ENCODE assay signal across 8 cellular contexts in the genomic region with DNA sequence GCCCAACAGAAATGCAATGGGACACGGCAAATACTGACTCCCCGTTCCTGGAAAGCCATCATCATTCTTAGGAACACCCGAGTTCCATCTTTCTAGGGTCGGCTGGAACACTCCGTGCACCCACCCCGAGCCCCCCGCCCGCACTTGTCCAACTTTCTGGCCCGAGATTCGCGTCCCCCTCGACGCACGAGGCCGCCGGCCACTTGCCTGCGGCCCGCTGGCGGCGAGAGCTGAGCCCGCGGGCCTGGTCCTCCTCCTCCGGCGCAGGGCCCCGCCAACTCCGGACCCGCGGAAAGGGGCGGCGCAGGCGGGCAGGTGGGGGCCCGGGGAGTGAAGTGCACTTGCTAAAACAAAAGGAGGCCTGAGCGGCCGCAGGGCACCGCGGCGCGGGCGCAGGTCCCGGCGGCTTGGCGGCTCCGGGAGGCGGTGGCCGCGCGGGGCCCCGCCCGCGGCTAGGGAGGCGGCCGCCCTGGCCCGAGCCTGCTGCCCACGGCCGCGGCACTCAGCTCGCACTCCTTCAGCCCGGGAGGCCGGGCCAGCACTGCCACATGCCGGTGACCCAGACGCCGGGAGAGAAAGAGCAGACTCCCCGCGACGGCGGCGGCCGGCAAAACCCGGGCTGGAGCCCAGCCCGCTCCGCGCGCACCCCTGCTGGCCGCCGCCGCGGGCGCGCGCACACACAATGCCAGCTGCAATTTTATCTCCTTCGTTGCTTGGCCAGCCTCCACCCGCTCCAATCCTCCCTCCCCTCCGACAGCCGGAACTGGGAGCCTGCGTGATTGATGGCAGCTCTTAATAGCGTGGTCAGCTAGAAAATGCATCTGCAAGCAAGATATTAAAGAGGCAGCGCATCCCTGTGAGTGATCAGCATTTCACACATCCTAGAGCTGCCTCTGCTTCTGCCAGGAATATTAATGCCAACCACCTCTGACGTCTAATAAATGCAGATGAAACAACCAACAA.
DNase-seq lines count a peak whose midpoint lies in the region; ATAC-seq, FAIRE-seq and TF ChIP-seq lines count a peak whose summit lies in the region.

No MANE protein-coding gene starts in this region.

- H3K27me3 Mint-ChIP-seq in naive thymus-derived CD8-positive, alpha-beta T cell, result peaks cover 27 to 66% (median 40%) of the 10 kb centered on the region in 5 donors

- H3K9ac ChIP-seq in Karpas-422 (ENCODE audit: low read length) (peak overlapping the region; percentile 28; the same call in 1 of the 2 replicates), stomach smooth muscle (ENCODE audit: low read length in 2 of 2) (no peak overlapping the region)

- no peaks in the 10 kb centered on the region for H3K9me2 ChIP-seq in Karpas-422 (replicated peaks; ENCODE audit: insufficient read depth, low read length)

- peaks cover 0 to 2% (median 0%) of the 10 kb centered on the region in 9 donors for H3K9me3 Mint-ChIP-seq in naive thymus-derived CD8-positive, alpha-beta T cell

- H2AFZ ChIP-seq in Karpas-422 (ENCODE audit: low read length), result no peak overlapping the region

- peak overlapping the region; percentile 60 for H3K4me2 ChIP-seq in Karpas-422 (ENCODE audit: low read depth, low read length, poor library complexity, severe bottlenecking)

- peak overlapping the region; percentile 77 to 90 (median 87) for H3K4me3 Mint-ChIP-seq in naive thymus-derived CD8-positive, alpha-beta T cell

- peaks cover 72% of the 10 kb centered on the region for H4K20me1 ChIP-seq in Karpas-422 (ENCODE audit: insufficient read depth, low read depth, low read length)

- H3K27ac Mint-ChIP-seq in naive thymus-derived CD8-positive, alpha-beta T cell, result peak overlapping the region in 9 of 10 donors; percentile 9 to 84 (median 67)

- H3K4me1 ChIP-seq in Karpas-422 (ENCODE audit: low read length), result peaks cover 8% of the 10 kb centered on the region
- peaks cover 23% of the 10 kb centered on the region for H3K4me1 ChIP-seq in stomach smooth muscle (ENCODE audit: control insufficient read depth, insufficient read depth, low read length)

- H3K27me3 ChIP-seq in Karpas-422 (ENCODE audit: low read length) (peaks cover 4% of the 10 kb centered on the region; the same call in 1 of the 2 replicates), stomach smooth muscle (ENCODE audit: control insufficient read depth in 1 of 2, insufficient read depth in 2 of 2, low read length in 2 of 2) (no peaks in the 10 kb centered on the region)

- peak; percentile 73 for ATAC-seq in GM21723 (IDR thresholded peaks at IDR 0.05; ENCODE audit: unreplicated experiment)
- ATAC-seq in naive thymus-derived CD8-positive, alpha-beta T cell, result peak in 1 of 2 donors; percentile 16

- H3K79me2 ChIP-seq in Karpas-422 (ENCODE audit: low read length), result no peaks in the 10 kb centered on the region

- POLR2A ChIA-PET in naive thymus-derived CD8-positive, alpha-beta T cell (lab: Charles Lee), result interaction anchor here (0.5 to 2.2 kb wide), 3 partner anchors 10 to 280 kb away, joined by 3 to 5 read pairs (median 3); no protein-coding TSS in a partner anchor

- peaks cover 20 to 42% (median 29%) of the 10 kb centered on the region in 4 donors for H3K4me1 Mint-ChIP-seq in naive thymus-derived CD8-positive, alpha-beta T cell

- peak; percentile 61 for FAIRE-seq in RCC 7860 (lab: Jason Lieb, UNC)

- H3K4me3 ChIP-seq in Karpas-422 (ENCODE audit: low read length), result peak overlapping the region; percentile 43; the same call in 1 of the 2 replicates
- H3K4me3 ChIP-seq in fibroblast of the aortic adventitia (ENCODE audit: low read depth, low read length), result peak overlapping the region; percentile 64
- H3K4me3 ChIP-seq in stomach smooth muscle (ENCODE audit: low read length in 2 of 2), result peak overlapping the region; percentile 70 to 75

- peaks cover 2 to 7% (median 4%) of the 10 kb centered on the region in 3 donors for H3K36me3 Mint-ChIP-seq in naive thymus-derived CD8-positive, alpha-beta T cell

- H3K9me3 ChIP-seq in Karpas-422 (ENCODE audit: low read length) (no peaks in the 10 kb centered on the region), stomach smooth muscle (ENCODE audit: control insufficient read depth in 2 of 2, low read length in 2 of 2) (no peaks in the 10 kb centered on the region)

- no peaks in the 10 kb centered on the region for H3K36me3 ChIP-seq in Karpas-422 (ENCODE audit: insufficient read depth, low read length)
- H3K36me3 ChIP-seq in stomach smooth muscle (ENCODE audit: control insufficient read depth in 2 of 2, insufficient read depth in 2 of 2, low read length in 2 of 2), result no peaks in the 10 kb centered on the region

- peak; percentile 3 for TF ChIP-seq CTCF in fibroblast of the aortic adventitia (IDR thresholded peaks at IDR 0.05; ENCODE audit: insufficient read depth, low read length)

- DNase-seq in DMS79 (lab: John Stamatoyannopoulos, UW) (peak; percentile 89), Karpas-422 (peak; percentile 61), RCC 7860 (ENCODE audit: low spot score) (peak; percentile 91), fibroblast of the aortic adventitia (ENCODE audit: low read depth) (peak; percentile 89)
- peak; percentile 18 for DNase-seq in activated effector memory CD4-positive, alpha-beta T cell treated with Interleukin-2 at 50 U/mL for 16 hours
- peak in 8 of 10 donors; percentile 7 to 57 (median 30) for DNase-seq in naive thymus-derived CD8-positive, alpha-beta T cell

- H3K27ac ChIP-seq in Karpas-422 (ENCODE audit: low read length) (no peak overlapping the region), stomach smooth muscle (ENCODE audit: low read length) (peak overlapping the region; percentile 60)

Comparison
In these comparisons a context has a peak if more than half of its experiments do, and no peak if none do; other contexts are left out.
1. DNase-seq: peak in every context shown above with its lines; median percentile 91 in RCC 7860; 89 in DMS79; 89 in fibroblast of the aortic adventitia; 61 in Karpas-422; 30 in naive thymus-derived CD8-positive, alpha-beta T cell; 18 in activated effector memory CD4-positive, alpha-beta T cell treated with Interleukin-2 at 50 U/mL for 16 hours.